ENCODE assay signal across 11 cellular contexts in the genomic region with DNA sequence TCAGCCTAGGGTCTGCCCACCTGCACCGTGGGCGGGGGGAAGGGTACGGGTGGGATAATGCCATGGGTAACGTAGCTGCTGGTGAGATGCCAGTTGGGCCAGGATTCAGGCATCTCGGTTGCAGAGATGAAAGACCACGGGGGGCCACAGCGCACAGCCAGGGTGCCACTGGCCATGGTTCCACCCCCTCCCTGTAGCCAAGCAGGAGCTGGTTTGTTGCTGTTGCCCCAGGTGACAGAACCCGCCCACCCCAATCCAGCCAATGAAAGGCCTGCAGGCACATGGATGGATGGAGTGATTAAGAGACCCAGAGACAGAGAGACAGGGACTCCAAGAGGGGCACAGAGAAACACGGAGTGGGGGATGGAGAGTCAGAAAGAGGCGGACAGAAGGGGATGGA. TPM values are rescaled to one million over a fixed set of nuclear protein-coding genes. Genes with fewer than 3 reads are reported as not detected.
A peak's percentile ranks its signal among the peaks of the same experiment; 100 is the strongest.
DNase-seq lines count a peak whose midpoint lies in the region; ATAC-seq, FAIRE-seq and TF ChIP-seq lines count a peak whose summit lies in the region.
"Had no signal": no experiment of that assay in that cellular context is flagged by ENCODE, and none has a peak within 500 bp of the region (broad histone marks: within the 10 kb centered on the region; RNA-seq: fewer than 3 reads in every experiment).

No MANE protein-coding gene starts in this region.

- H3K4me1 Mint-ChIP-seq in Caco-2 (ENCODE audit: low read depth, unreplicated experiment): peaks cover 8% of the 10 kb centered on the region

- FAIRE-seq in frontal cortex (lab: Jason Lieb, UNC): no peak

- H3K27ac ChIP-seq in SJCRH30: no peak overlapping the region

- CTCF ChIA-PET in Caco-2 (lab: Charles Lee): interaction anchor here (0.6 to 1.7 kb wide), 3 partner anchors 11 to 713 kb away, joined by 4 to 9 read pairs (median 5); no protein-coding TSS in a partner anchor

- H3K4me1 ChIP-seq in Caco-2 (peaks cover 3% of the 10 kb centered on the region), SJCRH30 (no peaks in the 10 kb centered on the region)

- POLR2A ChIA-PET in Caco-2 (lab: Charles Lee): no interaction called here

- intact Hi-C loops in Caco-2 (cut with micrococcal nuclease; ENCODE audit: unreplicated experiment): no loop called here

- H3K27me3 ChIP-seq in Caco-2 (replicated peaks; ENCODE audit: control insufficient read depth, insufficient read depth, low read length): no peaks in the 10 kb centered on the region
- peaks cover 7% of the 10 kb centered on the region for H3K27me3 ChIP-seq in SJCRH30

- ATAC-seq in HG02973 (IDR thresholded peaks at IDR 0.05; ENCODE audit: unreplicated experiment) (no peak), GM18502 (IDR thresholded peaks at IDR 0.05; ENCODE audit: poor library complexity, unreplicated experiment) (no peak)

- H3K4me3 ChIP-seq in Caco-2 (ENCODE audit: low read depth, low read length): no peak overlapping the region
- no peak overlapping the region for H3K4me3 ChIP-seq in SJCRH30

- BruUV-seq in Caco-2 (replicated peaks; lab: Mats Ljungman, UMichigan): no TSS peak

- TF ChIP-seq CTCF in Caco-2 (IDR thresholded peaks at IDR 0.05; ENCODE audit: insufficient read depth in 1 of 2, low read depth in 1 of 2, low read length in 1 of 2, severe bottlenecking in 1 of 2, unreplicated experiment in 1 of 2): no peak

- H3K36me3 ChIP-seq in Caco-2 (ENCODE audit: control insufficient read depth, insufficient read depth, low read length): no peaks in the 10 kb centered on the region
- H3K36me3 ChIP-seq in SJCRH30: no peaks in the 10 kb centered on the region

- H3K9me3 ChIP-seq in Caco-2 (no peaks in the 10 kb centered on the region), SJCRH30 (replicated peaks) (no peaks in the 10 kb centered on the region)

- peaks cover 8% of the 10 kb centered on the region for H3K27me3 Mint-ChIP-seq in Caco-2 (ENCODE audit: insufficient read depth, unreplicated experiment)

- in situ Hi-C loops in SK-MEL-5 (cut with HindIII; ENCODE audit: low pct_unique_long_range_greater_than_20kb, low sequenced_read_pairs): no loop called here

- H3K4me3 Mint-ChIP-seq in Caco-2 (ENCODE audit: unreplicated experiment): peak overlapping the region; percentile 73

- H3K36me3 Mint-ChIP-seq in Caco-2 (ENCODE audit: insufficient read depth, unreplicated experiment): peaks cover 6% of the 10 kb centered on the region

- no peaks in the 10 kb centered on the region for H3K9me3 Mint-ChIP-seq in Caco-2 (ENCODE audit: unreplicated experiment)

- peak overlapping the region; percentile 54 for H3K27ac Mint-ChIP-seq in Caco-2 (ENCODE audit: unreplicated experiment)

- DNase-seq in A172 (ENCODE audit: low spot score): peak; percentile 6
- peak; percentile 62 to 71 for DNase-seq in Caco-2
- peak; percentile 32 for DNase-seq in SK-MEL-5 (ENCODE audit: low read depth, low spot score)
- DNase-seq in frontal cortex (ENCODE audit: low spot score in 2 of 2): peak; percentile 20 to 28
- DNase-seq in SJCRH30: no peak
- no peak for DNase-seq in SIG-M5 (lab: John Stamatoyannopoulos, UW)
- DNase-seq: activated CD4-positive, alpha-beta T cell treated with anti-CD3 and anti-CD28 coated beads, Interleukin-2, amount 50 U/mL, for 1 hour; NCI-H2081 had no signal

RNA-seq across cellular contexts. Expression of a gene that starts 1.0 kb away (rescaled TPM):
- total RNA-seq in A172 (2014; rRNA removed; shearing (Covaris generic)): 0.43 and 1.4 TPM in 2 replicates
- 2.2 and 3.0 TPM in 2 replicates for total RNA-seq in Caco-2 (2022)
- total RNA-seq in SK-MEL-5 (2014; rRNA removed; shearing (Covaris generic)): not detected in 2 replicates
- polyA plus RNA-seq in SK-MEL-5 (2015; cell fraction: cytosol; rRNA removed): not detected in 2 replicates
- polyA plus RNA-seq in SK-MEL-5 (2015; cell fraction: nucleus; rRNA removed): not detected in 2 replicates
- total RNA-seq in frontal cortex: not detected
- not detected in 2 replicates for total RNA-seq in SJCRH30 (2014; rRNA removed; shearing (Covaris generic))
- total RNA-seq: lung microvascular endothelial cell had no signal

RNA-seq across cellular contexts. Expression of a gene that starts 6.0 kb away (rescaled TPM):
- not detected in 2 replicates for total RNA-seq in A172 (2014; rRNA removed; shearing (Covaris generic))
- 9.1 and 10.2 TPM in 2 replicates for total RNA-seq in Caco-2 (2022)
- not detected in 2 replicates for total RNA-seq in SK-MEL-5 (2014; rRNA removed; shearing (Covaris generic))
- polyA plus RNA-seq in SK-MEL-5 (2015; cell fraction: cytosol; rRNA removed): not detected in 2 replicates
- not detected in 2 replicates for polyA plus RNA-seq in SK-MEL-5 (2015; cell fraction: nucleus; rRNA removed)
- not detected for total RNA-seq in frontal cortex
- total RNA-seq in SJCRH30 (2014; rRNA removed; shearing (Covaris generic)): not detected in 2 replicates
- total RNA-seq: lung microvascular endothelial cell had no signal

RNA-seq across cellular contexts. Expression of a gene that starts 9.7 kb away (rescaled TPM):
- total RNA-seq in A172 (2014; rRNA removed; shearing (Covaris generic)): 4.7 and 8.8 TPM in 2 replicates
- total RNA-seq in Caco-2 (2022) (not detected in 2 replicates), frontal cortex (not detected)
- total RNA-seq in SK-MEL-5 (2014; rRNA removed; shearing (Covaris generic)): not detected in 2 replicates
- polyA plus RNA-seq in SK-MEL-5 (2015; cell fraction: cytosol; rRNA removed): not detected in 2 replicates
- not detected in 2 replicates for polyA plus RNA-seq in SK-MEL-5 (2015; cell fraction: nucleus; rRNA removed)
- not detected in 2 replicates for total RNA-seq in SJCRH30 (2014; rRNA removed; shearing (Covaris generic))
- total RNA-seq: lung microvascular endothelial cell had no signal

RNA-seq across cellular contexts. Expression of a gene that starts 13.9 kb away (rescaled TPM):
- total RNA-seq in A172 (2014; rRNA removed; shearing (Covaris generic)): not detected in 2 replicates
- total RNA-seq in Caco-2 (2022): 1.1 and 1.2 TPM in 2 replicates
- total RNA-seq in SK-MEL-5 (2014; rRNA removed; shearing (Covaris generic)): 0.03 TPM in 2 replicates
- polyA plus RNA-seq in SK-MEL-5 (2015; cell fraction: cytosol; rRNA removed): 0.05 TPM in 1 of 2 replicates, not detected in the other
- not detected in 2 replicates for polyA plus RNA-seq in SK-MEL-5 (2015; cell fraction: nucleus; rRNA removed)
- total RNA-seq in frontal cortex: not detected
- not detected in 2 replicates for total RNA-seq in SJCRH30 (2014; rRNA removed; shearing (Covaris generic))
- total RNA-seq: lung microvascular endothelial cell had no signal

RNA-seq across cellular contexts. Expression of a gene that starts 14.9 kb away (rescaled TPM):
- total RNA-seq in A172 (2014; rRNA removed; shearing (Covaris generic)): 1.3 and 3.4 TPM in 2 replicates
- total RNA-seq in Caco-2 (2022) (0.49 TPM in 1 of 2 replicates, not detected in the other), frontal cortex (not detected)
- not detected in 2 replicates for total RNA-seq in SK-MEL-5 (2014; rRNA removed; shearing (Covaris generic))
- polyA plus RNA-seq in SK-MEL-5 (2015; cell fraction: cytosol; rRNA removed): not detected in 2 replicates
- not detected in 2 replicates for polyA plus RNA-seq in SK-MEL-5 (2015; cell fraction: nucleus; rRNA removed)
- total RNA-seq in SJCRH30 (2014; rRNA removed; shearing (Covaris generic)): not detected in 2 replicates
- total RNA-seq: lung microvascular endothelial cell had no signal

Comparison
In these comparisons a context has a peak if more than half of its experiments do, and no peak if none do; other contexts are left out.
1. DNase-seq: peak in A172 (single experiment), Caco-2 (2 of 2), SK-MEL-5 (single experiment) and frontal cortex (2 of 2); none in SJCRH30 (0 of 2) and SIG-M5 (single experiment).
2. RNA of a gene that starts 6.0 kb away (total RNA-seq): 9.1 to 10.2 TPM in Caco-2; not detected in A172, not detected in SK-MEL-5, not detected in frontal cortex (single experiment) and not detected in SJCRH30; every median in the first group is over 10 times any median in the second.